In the genomic region with DNA sequence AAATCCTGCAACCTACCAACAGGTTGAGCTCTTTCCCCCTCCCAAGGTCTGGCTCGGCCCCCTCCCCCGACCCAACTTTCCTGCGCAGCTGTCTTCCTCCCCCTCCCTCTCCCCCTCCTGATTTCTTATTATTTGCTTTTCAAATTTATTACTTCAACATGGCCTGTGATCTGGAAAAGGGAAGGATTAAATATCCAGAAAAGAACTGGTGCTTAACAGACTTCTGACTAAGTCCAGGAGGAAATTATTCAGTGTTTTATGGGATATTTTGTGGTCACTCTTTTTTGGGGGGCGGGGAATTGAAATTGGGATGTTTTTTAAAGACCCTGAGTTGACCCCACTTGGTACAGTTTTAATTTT, we compare ENCODE assay signal across 7 cellular contexts. TPM values are rescaled to one million over a fixed set of nuclear protein-coding genes. Genes with fewer than 3 reads are reported as not detected.
DNase-seq lines count a peak whose midpoint lies in the region; ATAC-seq and TF ChIP-seq lines count a peak whose summit lies in the region.

No MANE protein-coding gene starts in this region.

- no peak overlapping the region for H2AFZ ChIP-seq in GM23338
- H2AFZ ChIP-seq in fibroblast of lung (ENCODE audit: low read length) = no peak overlapping the region

- H3F3A ChIP-seq in GM23338 (replicated peaks; ENCODE audit: low read depth) = no peaks in the 10 kb centered on the region

- H3K27ac ChIP-seq in GM23338 (ENCODE audit: low read depth) = no peak overlapping the region
- H3K27ac ChIP-seq in fibroblast of lung (ENCODE audit: insufficient read depth, low read length) = peak overlapping the region; percentile 42
- peak overlapping the region; percentile 89 for H3K27ac ChIP-seq in rectal smooth muscle tissue (ENCODE audit: low read depth, low read length)

- no peaks in the 10 kb centered on the region for H3K36me3 ChIP-seq in GM23338 (ENCODE audit: insufficient read depth)
- no peaks in the 10 kb centered on the region for H3K36me3 ChIP-seq in fibroblast of lung (ENCODE audit: control insufficient read depth, insufficient read depth, low read length)
- H3K36me3 ChIP-seq in rectal smooth muscle tissue (ENCODE audit: control insufficient read depth, insufficient read depth, low read length) = no peaks in the 10 kb centered on the region

- H3K79me2 ChIP-seq in GM23338 (replicated peaks; ENCODE audit: insufficient read depth) = no peaks in the 10 kb centered on the region; the same call in 1 of the 2 replicates
- peaks cover 71% of the 10 kb centered on the region for H3K79me2 ChIP-seq in fibroblast of lung (ENCODE audit: control insufficient read depth, insufficient read depth, low read length)

- no peaks in the 10 kb centered on the region for H3K9me3 Mint-ChIP-seq in GM23338

- H4K20me1 ChIP-seq in GM23338 (replicated peaks; ENCODE audit: insufficient read depth) (no peaks in the 10 kb centered on the region), fibroblast of lung (ENCODE audit: control insufficient read depth, extremely low read depth, insufficient read depth, low read length) (no peaks in the 10 kb centered on the region)

- no peaks in the 10 kb centered on the region for H3K9me3 ChIP-seq in fibroblast of lung (ENCODE audit: control insufficient read depth, insufficient read depth, low read depth, low read length)

- H3K4me1 Mint-ChIP-seq in GM23338 = peaks cover 25% of the 10 kb centered on the region

- no peaks in the 10 kb centered on the region; the same call in 2 of the 3 replicates for H3K36me3 Mint-ChIP-seq in GM23338 (ENCODE audit: low read depth)

- H3K9ac ChIP-seq in fibroblast of lung (ENCODE audit: insufficient read depth, low read length) (no peak overlapping the region), rectal smooth muscle tissue (ENCODE audit: low read length) (no peak overlapping the region)

- H3K27me3 Mint-ChIP-seq in GM23338 (ENCODE audit: insufficient read depth, low read depth, poor library complexity) = peaks cover 32% of the 10 kb centered on the region

- H3K9me2 ChIP-seq in GM23338 (ENCODE audit: insufficient read depth) = no peaks in the 10 kb centered on the region

- TF ChIP-seq CTCF in GM23338 (conservative IDR thresholded peaks at IDR 0.05; ENCODE audit: low read depth in 2 of 2) (no peak), fibroblast of lung (conservative IDR thresholded peaks at IDR 0.05 in 1 of 2, IDR thresholded peaks at IDR 0.05 in 1 of 2; ENCODE audit: low read depth in 1 of 2, low read length in 2 of 2) (no peak)

- peaks cover 18% of the 10 kb centered on the region for H3K4me1 ChIP-seq in GM23338 (ENCODE audit: insufficient read depth)
- no peaks in the 10 kb centered on the region for H3K4me1 ChIP-seq in fibroblast of lung (ENCODE audit: control insufficient read depth, extremely low read depth, insufficient read depth, low read length)
- peaks cover 2% of the 10 kb centered on the region for H3K4me1 ChIP-seq in rectal smooth muscle tissue (ENCODE audit: control insufficient read depth, insufficient read depth, low read length)

- H3K4me3 Mint-ChIP-seq in GM23338 = peak overlapping the region; percentile 93

- ATAC-seq in GM23338 (no peak; the same call in 2 of the 3 replicates), HG02623 (IDR thresholded peaks at IDR 0.05; ENCODE audit: unreplicated experiment) (no peak)

- no peak overlapping the region for H3K27ac Mint-ChIP-seq in GM23338

- peaks cover 30% of the 10 kb centered on the region for H3K27me3 ChIP-seq in GM23338 (ENCODE audit: insufficient read depth)
- no peaks in the 10 kb centered on the region for H3K27me3 ChIP-seq in fibroblast of lung (ENCODE audit: control insufficient read depth, insufficient read depth, low read length)
- no peaks in the 10 kb centered on the region for H3K27me3 ChIP-seq in rectal smooth muscle tissue (ENCODE audit: control insufficient read depth, insufficient read depth, low read length)

- H3K4me3 ChIP-seq in GM23338 (peak overlapping the region; percentile 76), fibroblast of lung (replicated peaks in 1 of 4; ENCODE audit: control extremely low read depth in 1 of 4, insufficient read depth in 1 of 4, low read depth in 3 of 4, low read length in 4 of 4) (peak overlapping the region; percentile 58 to 98 (median 75)), rectal smooth muscle tissue (ENCODE audit: low read length) (peak overlapping the region; percentile 93)

- H3K4me2 ChIP-seq in GM23338 (peak overlapping the region; percentile 99), fibroblast of lung (ENCODE audit: extremely low read depth, insufficient read depth, low read length) (peak overlapping the region; percentile 87)

- DNase-seq in GM23338 (ENCODE audit: low spot score) (no peak), RPMI7951 (ENCODE audit: low read depth) (peak; percentile 11), fibroblast of lung (ENCODE audit: low read depth in 2 of 2) (peak in 1 of 2 donors; percentile 45), GM19238 (ENCODE audit: insufficient read length, low spot score) (no peak), NCI-H345 treated with DMSO at 0.1 percent for 48 hours (lab: John Stamatoyannopoulos, UW; ENCODE audit: unreplicated experiment) (no peak)

TF ChIP-seq in GM23338, 12 proteins besides CTCF, POLR2A, EP300 and RAD21:
- TF ChIP-seq, protein P1, sequence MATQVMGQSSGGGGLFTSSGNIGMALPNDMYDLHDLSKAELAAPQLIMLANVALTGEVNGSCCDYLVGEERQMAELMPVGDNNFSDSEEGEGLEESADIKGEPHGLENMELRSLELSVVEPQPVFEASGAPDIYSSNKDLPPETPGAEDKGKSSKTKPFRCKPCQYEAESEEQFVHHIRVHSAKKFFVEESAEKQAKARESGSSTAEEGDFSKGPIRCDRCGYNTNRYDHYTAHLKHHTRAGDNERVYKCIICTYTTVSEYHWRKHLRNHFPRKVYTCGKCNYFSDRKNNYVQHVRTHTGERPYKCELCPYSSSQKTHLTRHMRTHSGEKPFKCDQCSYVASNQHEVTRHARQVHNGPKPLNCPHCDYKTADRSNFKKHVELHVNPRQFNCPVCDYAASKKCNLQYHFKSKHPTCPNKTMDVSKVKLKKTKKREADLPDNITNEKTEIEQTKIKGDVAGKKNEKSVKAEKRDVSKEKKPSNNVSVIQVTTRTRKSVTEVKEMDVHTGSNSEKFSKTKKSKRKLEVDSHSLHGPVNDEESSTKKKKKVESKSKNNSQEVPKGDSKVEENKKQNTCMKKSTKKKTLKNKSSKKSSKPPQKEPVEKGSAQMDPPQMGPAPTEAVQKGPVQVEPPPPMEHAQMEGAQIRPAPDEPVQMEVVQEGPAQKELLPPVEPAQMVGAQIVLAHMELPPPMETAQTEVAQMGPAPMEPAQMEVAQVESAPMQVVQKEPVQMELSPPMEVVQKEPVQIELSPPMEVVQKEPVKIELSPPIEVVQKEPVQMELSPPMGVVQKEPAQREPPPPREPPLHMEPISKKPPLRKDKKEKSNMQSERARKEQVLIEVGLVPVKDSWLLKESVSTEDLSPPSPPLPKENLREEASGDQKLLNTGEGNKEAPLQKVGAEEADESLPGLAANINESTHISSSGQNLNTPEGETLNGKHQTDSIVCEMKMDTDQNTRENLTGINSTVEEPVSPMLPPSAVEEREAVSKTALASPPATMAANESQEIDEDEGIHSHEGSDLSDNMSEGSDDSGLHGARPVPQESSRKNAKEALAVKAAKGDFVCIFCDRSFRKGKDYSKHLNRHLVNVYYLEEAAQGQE (IDR thresholded peaks at IDR 0.05; ENCODE audit: unreplicated experiment) = no peak
- no peak for TF ChIP-seq JUNB (IDR thresholded peaks at IDR 0.05; ENCODE audit: unreplicated experiment)
- no peak for TF ChIP-seq ETS1 (IDR thresholded peaks at IDR 0.05)
- TF ChIP-seq STAT1 (IDR thresholded peaks at IDR 0.05; ENCODE audit: unreplicated experiment) = no peak
- TF ChIP-seq NANOG (IDR thresholded peaks at IDR 0.05; ENCODE audit: borderline replicate concordance) = no peak
- TF ChIP-seq EZH2phosphoT487 (IDR thresholded peaks at IDR 0.05; ENCODE audit: unreplicated experiment) = no peak

RNA-seq across cellular contexts. Expression of gene ARID5B, which starts 2.5 kb away (rescaled TPM):
- 1.3 and 1.5 TPM in 2 replicates for total RNA-seq in GM23338 (2014; rRNA removed; shearing (Covaris generic))
- polyA plus RNA-seq in GM23338 (2016; fragmentation: Nextera tagmentation; extraction: Ambion mirVana) (1.6 and 2.2 TPM in 2 replicates), fibroblast of lung (111 and 118 TPM in 2 replicates)
- total RNA-seq in RPMI7951 (2014; rRNA removed; shearing (Covaris generic)) = 10.9 and 15.7 TPM in 2 replicates
- total RNA-seq in fibroblast of lung = 120 and 145 TPM in 2 replicates
- polyA plus RNA-seq in fibroblast of lung (2012) = 96.1 and 127 TPM in 2 replicates
- polyA minus RNA-seq in fibroblast of lung (ENCODE audit: low replicate concordance) = 183 and 197 TPM in 2 replicates
